ENCODE assay signal across 20 cellular contexts in genomic region chr5:16808021-16808420, GRCh38.
DNase-seq lines count a peak whose midpoint lies in the region; TF ChIP-seq lines count a peak whose summit lies in the region.
"Had no signal": no experiment of that assay in that cellular context is flagged by ENCODE, and none has a peak within 500 bp of the region (broad histone marks: within the 10 kb centered on the region; RNA-seq: fewer than 3 reads in every experiment).

No MANE protein-coding gene starts in this region.

- H3K36me3 ChIP-seq in HEK293 (ENCODE audit: control insufficient read depth in 2 of 2, insufficient read depth in 1 of 2, low read length in 2 of 2) (no peaks in the 10 kb centered on the region), trophoblast cell (ENCODE audit: control insufficient read depth in 1 of 2, insufficient read depth in 2 of 2, low read length in 2 of 2) (no peaks in the 10 kb centered on the region), MG63 (peaks cover 31% of the 10 kb centered on the region), mesendoderm (ENCODE audit: control insufficient read depth, insufficient read depth, low read length) (no peaks in the 10 kb centered on the region)
- H3K36me3 ChIP-seq: BLaER1 treated with 17β-estradiol and CSF1 and Interleukin-3, amounts not matched to agents 10 nM and 100 nM; Peyer's patch had no signal

- no peak overlapping the region for H4K8ac ChIP-seq in trophoblast cell (ENCODE audit: low read depth, low read length)
- H4K8ac ChIP-seq in mesendoderm (ENCODE audit: low read depth, low read length), result no peak overlapping the region

- H4K5ac ChIP-seq in mesendoderm (ENCODE audit: low read length), result no peak overlapping the region

- no peaks in the 10 kb centered on the region for H3K79me1 ChIP-seq in trophoblast cell (ENCODE audit: low read length)
- peaks cover 10% of the 10 kb centered on the region for H3K79me1 ChIP-seq in mesendoderm (ENCODE audit: low read length)

- H2AK5ac ChIP-seq in trophoblast cell (ENCODE audit: low read length) (no peak overlapping the region), mesendoderm (ENCODE audit: low read length) (no peak overlapping the region)

- H3K18ac ChIP-seq in trophoblast cell (ENCODE audit: low read length) (no peak overlapping the region), mesendoderm (ENCODE audit: low read length) (no peak overlapping the region)

- H3K9ac ChIP-seq in trophoblast cell (ENCODE audit: low read length) (no peak overlapping the region), mesendoderm (ENCODE audit: low read length) (no peak overlapping the region)
- H3K9ac ChIP-seq: BLaER1 treated with 17β-estradiol and CSF1 and Interleukin-3, amounts not matched to agents 10 nM and 100 nM; SK-N-SH had no signal

- H2AFZ ChIP-seq in trophoblast cell (ENCODE audit: insufficient read depth, low read length, poor library complexity), result no peak overlapping the region

- no peak overlapping the region for H2BK15ac ChIP-seq in mesendoderm (replicated peaks; ENCODE audit: low read depth)

- no peak overlapping the region for H2BK120ac ChIP-seq in trophoblast cell (ENCODE audit: insufficient read depth, low read length, poor library complexity)
- H2BK120ac ChIP-seq in mesendoderm (ENCODE audit: low read depth, low read length), result no peak overlapping the region

- no peak overlapping the region for H4K12ac ChIP-seq in trophoblast cell (ENCODE audit: low read depth, low read length)

- WGBS in trophoblast cell (ENCODE audit: extremely low coverage, insufficient coverage, insufficient read length), result no CpG with 5 or more reads among the region's 7 CpGs
- no CpG with 5 or more reads among the region's 7 CpGs for WGBS in mesendoderm (ENCODE audit: extremely low coverage, insufficient coverage, low lambda C conversion rate)

- no peak overlapping the region for H3K14ac ChIP-seq in trophoblast cell (ENCODE audit: low read length)

- CTCF ChIA-PET in HEK293 (lab: Yijun Ruan, JAX), result interaction anchor here (1.2 kb wide), 1 partner anchor 16 kb away, joined by 3 read pairs; no protein-coding TSS in a partner anchor

- POLR2A ChIA-PET in HEK293 (lab: Yijun Ruan, JAX), result no interaction called here

- H3K4me3 ChIP-seq in HEK293 (ENCODE audit: low read depth, low read length) (no peak overlapping the region), epithelial cell of esophagus (ENCODE audit: low read length) (no peak overlapping the region), trophoblast cell (ENCODE audit: low read depth, low read length) (no peak overlapping the region), MG63 (no peak overlapping the region), mesendoderm (ENCODE audit: low read length) (no peak overlapping the region)
- H3K4me3 ChIP-seq: BLaER1 treated with 17β-estradiol and CSF1 and Interleukin-3, amounts not matched to agents 10 nM and 100 nM; Peyer's patch had no signal

- H3K9me3 ChIP-seq in HEK293 (ENCODE audit: control insufficient read depth, insufficient read depth, low read depth, low read length) (no peaks in the 10 kb centered on the region), trophoblast cell (ENCODE audit: insufficient read depth, low read depth, low read length) (no peaks in the 10 kb centered on the region), MG63 (no peaks in the 10 kb centered on the region)
- H3K9me3 ChIP-seq: Peyer's patch, SK-N-SH had no signal

- H3K27ac ChIP-seq in HEK293 (ENCODE audit: extremely low read depth, low read depth, low read length) (no peak overlapping the region), trophoblast cell (ENCODE audit: low read depth, low read length) (no peak overlapping the region), mesendoderm (ENCODE audit: low read depth, low read length) (no peak overlapping the region)
- H3K27ac ChIP-seq: BLaER1 treated with 17β-estradiol and CSF1 and Interleukin-3, amounts not matched to agents 10 nM and 100 nM; HL-60; Peyer's patch had no signal

- H3K4me1 ChIP-seq in HEK293 (ENCODE audit: control insufficient read depth, insufficient read depth, low read length) (peaks cover 5% of the 10 kb centered on the region; the same call in 1 of the 2 replicates), trophoblast cell (ENCODE audit: control insufficient read depth in 1 of 2, insufficient read depth in 2 of 2, low read length in 2 of 2) (peaks cover 6 to 11% of the 10 kb centered on the region in 2 experiments), mesendoderm (ENCODE audit: control insufficient read depth, low read depth, low read length) (peaks cover 1% of the 10 kb centered on the region)

- H3K4me2 ChIP-seq in trophoblast cell (ENCODE audit: low read length), result no peak overlapping the region
- no peak overlapping the region for H3K4me2 ChIP-seq in mesendoderm (ENCODE audit: low read length)
- H3K4me2 ChIP-seq: SK-N-SH had no signal

- H3K79me2 ChIP-seq in trophoblast cell (ENCODE audit: control insufficient read depth, insufficient read depth, low read length, poor library complexity) (no peaks in the 10 kb centered on the region), mesendoderm (ENCODE audit: control insufficient read depth, insufficient read depth, low read length) (no peaks in the 10 kb centered on the region)

- peak; percentile 39 for DNase-seq in SW480 (ENCODE audit: low spot score)
- peak; percentile 68 for DNase-seq in epithelial cell of esophagus (ENCODE audit: low read depth)
- DNase-seq in trophoblast cell, result peak; percentile 75 to 91
- no peak for DNase-seq in MG63
- no peak for DNase-seq in central memory CD4-positive, alpha-beta T cell
- no peak for DNase-seq in mesendoderm
- DNase-seq: CD8-positive, alpha-beta memory T cell; H7; IMR-90; NCI-H1048; NCI-H1436; NCI-H1930; NCI-H226; NCI-H526; Peyer's patch; SHP77 treated with DMSO at 0.1 percent for 48 hours; SK-N-SH had no signal

- H3K4ac ChIP-seq in trophoblast cell (ENCODE audit: low read depth, low read length), result no peak overlapping the region
- H3K4ac ChIP-seq in mesendoderm (ENCODE audit: low read depth, low read length), result no peak overlapping the region

- no peaks in the 10 kb centered on the region for H3K27me3 ChIP-seq in trophoblast cell (ENCODE audit: insufficient read depth, low read length)
- no peaks in the 10 kb centered on the region for H3K27me3 ChIP-seq in MG63
- no peaks in the 10 kb centered on the region for H3K27me3 ChIP-seq in mesendoderm (ENCODE audit: insufficient read depth, low read length, poor library complexity)
- H3K27me3 ChIP-seq: BLaER1 treated with 17β-estradiol and CSF1 and Interleukin-3, amounts not matched to agents 10 nM and 100 nM; Peyer's patch had no signal

- no peak overlapping the region for H2BK12ac ChIP-seq in trophoblast cell (ENCODE audit: low read length)

- no peak overlapping the region for H2BK5ac ChIP-seq in trophoblast cell (ENCODE audit: low read depth, low read length, poor library complexity)
- no peak overlapping the region for H2BK5ac ChIP-seq in mesendoderm (ENCODE audit: low read length)

- H4K91ac ChIP-seq in trophoblast cell (ENCODE audit: low read depth, low read length), result no peak overlapping the region

- no peak overlapping the region for H3K56ac ChIP-seq in mesendoderm (ENCODE audit: low read length)

- H3K23ac ChIP-seq in trophoblast cell (ENCODE audit: low read length), result no peak overlapping the region
- no peak overlapping the region for H3K23ac ChIP-seq in mesendoderm (ENCODE audit: low read length)

- TF ChIP-seq CTCF in HEK293 (tag by site-specific recombination; IDR thresholded peaks at IDR 0.05) (no peak), epithelial cell of esophagus (IDR thresholded peaks at IDR 0.05; ENCODE audit: insufficient read depth, low read depth, low read length, missing control alignments) (no peak)

TF ChIP-seq in HEK293, 187 proteins besides CTCF, POLR2A, EP300 and RAD21:
- no peak for TF ChIP-seq ZNF76 (tag by site-specific recombination; IDR thresholded peaks at IDR 0.05; ENCODE audit: borderline replicate concordance, low read depth)
- 0 out of 2 replicates have a peak, but pooled peaks have one; percentile 28 for TF ChIP-seq KLF8 (tag by site-specific recombination; IDR thresholded peaks at IDR 0.05)
- peak; percentile 28; the same call in 1 of the 2 replicates for TF ChIP-seq HIC1 (tag by site-specific recombination; IDR thresholded peaks at IDR 0.05)
- TF ChIP-seq ZFHX2 (tag by site-specific recombination; conservative IDR thresholded peaks at IDR 0.05), result 0 out of 2 replicates have a peak, but pooled peaks have one; percentile 17
- no peak for TF ChIP-seq OVOL3 (tag by site-specific recombination; IDR thresholded peaks at IDR 0.05)
- TF ChIP-seq ZNF449 (tag by site-specific recombination; IDR thresholded peaks at IDR 0.05), result no peak
TF ChIP-seq in HEK293: peak in this region for 3.

Comparison
In these comparisons a context has a peak if more than half of its experiments do, and no peak if none do; other contexts are left out.
1. DNase-seq: peak in SW480 (single experiment), epithelial cell of esophagus (single experiment) and trophoblast cell (2 of 2); none in MG63 (single experiment), central memory CD4-positive, alpha-beta T cell (single experiment) and mesendoderm (single experiment).